ENCODE assay signal across 1 cellular context in the genomic region with DNA sequence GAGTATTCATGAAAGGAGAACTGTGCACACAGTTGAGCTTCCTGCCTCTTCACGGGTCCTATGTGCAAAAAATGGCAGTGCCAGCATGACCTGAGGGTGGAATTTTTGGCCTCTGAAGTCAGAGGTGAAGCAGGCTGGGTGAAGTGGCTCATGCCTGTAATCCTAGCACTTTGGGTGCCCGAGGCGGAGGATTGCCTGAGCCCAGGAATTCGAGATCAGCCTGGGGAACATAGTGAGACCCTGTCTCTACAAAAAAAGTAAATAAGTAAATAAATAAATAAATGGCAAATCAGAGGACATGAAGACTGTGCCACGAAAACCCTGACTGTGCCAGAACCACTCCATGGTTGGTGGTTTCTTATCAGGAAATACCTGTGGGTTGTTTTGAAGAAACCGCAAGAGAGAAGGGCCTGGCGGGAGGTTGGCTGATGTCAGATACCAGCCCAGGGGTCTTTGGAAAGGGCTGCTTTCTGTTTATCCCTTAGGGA.
A peak's percentile ranks its signal among the peaks of the same experiment; 100 is the strongest.
TF ChIP-seq lines count a peak whose summit lies in the region.

No MANE protein-coding gene starts in this region.

TF ChIP-seq in K562, 482 proteins besides CTCF, POLR2A, EP300 and RAD21 (continued from another document and continues in another):
- TF ChIP-seq, protein P1, sequence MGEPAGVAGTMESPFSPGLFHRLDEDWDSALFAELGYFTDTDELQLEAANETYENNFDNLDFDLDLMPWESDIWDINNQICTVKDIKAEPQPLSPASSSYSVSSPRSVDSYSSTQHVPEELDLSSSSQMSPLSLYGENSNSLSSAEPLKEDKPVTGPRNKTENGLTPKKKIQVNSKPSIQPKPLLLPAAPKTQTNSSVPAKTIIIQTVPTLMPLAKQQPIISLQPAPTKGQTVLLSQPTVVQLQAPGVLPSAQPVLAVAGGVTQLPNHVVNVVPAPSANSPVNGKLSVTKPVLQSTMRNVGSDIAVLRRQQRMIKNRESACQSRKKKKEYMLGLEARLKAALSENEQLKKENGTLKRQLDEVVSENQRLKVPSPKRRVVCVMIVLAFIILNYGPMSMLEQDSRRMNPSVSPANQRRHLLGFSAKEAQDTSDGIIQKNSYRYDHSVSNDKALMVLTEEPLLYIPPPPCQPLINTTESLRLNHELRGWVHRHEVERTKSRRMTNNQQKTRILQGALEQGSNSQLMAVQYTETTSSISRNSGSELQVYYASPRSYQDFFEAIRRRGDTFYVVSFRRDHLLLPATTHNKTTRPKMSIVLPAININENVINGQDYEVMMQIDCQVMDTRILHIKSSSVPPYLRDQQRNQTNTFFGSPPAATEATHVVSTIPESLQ (CRISPR knock-in tag; IDR thresholded peaks at IDR 0.05) = no peak
- TF ChIP-seq SUPT5H (IDR thresholded peaks at IDR 0.05) (no peak), ELF1 (tag; IDR thresholded peaks at IDR 0.05) (no peak), POLR2G (IDR thresholded peaks at IDR 0.05; ENCODE audit: low read depth, low read length) (no peak), ZFPM2 (CRISPR knock-in tag; IDR thresholded peaks at IDR 0.05) (no peak), CEBPG (CRISPR knock-in tag; IDR thresholded peaks at IDR 0.05) (no peak), CEBPG (tag; conservative IDR thresholded peaks at IDR 0.05 in 1 of 2, IDR thresholded peaks at IDR 0.05 in 1 of 2) (no peak), DNMT1 (IDR thresholded peaks at IDR 0.05) (no peak), NCOA2 (IDR thresholded peaks at IDR 0.05; ENCODE audit: partially characterized antibody in 2 of 2) (no peak), L3MBTL2 (IDR thresholded peaks at IDR 0.05) (no peak), ZNF76 (CRISPR knock-in tag; IDR thresholded peaks at IDR 0.05; ENCODE audit: borderline replicate concordance) (no peak), NCOA6 (IDR thresholded peaks at IDR 0.05) (no peak), ZNF232 (CRISPR knock-in tag; IDR thresholded peaks at IDR 0.05) (no peak), SPI1 (IDR thresholded peaks at IDR 0.05; ENCODE audit: borderline replicate concordance, low read depth, low read length) (no peak), POU5F1 (IDR thresholded peaks at IDR 0.05; ENCODE audit: borderline replicate concordance, low read depth, low read length, partially characterized antibody) (no peak), SP1 (CRISPR knock-in tag; IDR thresholded peaks at IDR 0.05) (no peak), PTRF (tag; IDR thresholded peaks at IDR 0.05) (no peak), CEBPB (tag; IDR thresholded peaks at IDR 0.05) (no peak), DPF2 (IDR thresholded peaks at IDR 0.05) (peak; percentile 26; the same call in 1 of the 2 replicates), RCOR1 (IDR thresholded peaks at IDR 0.05; ENCODE audit: borderline replicate concordance in 1 of 2, low read depth in 2 of 2, low read length in 2 of 2) (peak in 1 of 2 experiments; percentile 49; a peak in 1 of 4 replicates), ZNF583 (CRISPR knock-in tag; IDR thresholded peaks at IDR 0.05) (no peak), ZNF780A (CRISPR knock-in tag; IDR thresholded peaks at IDR 0.05) (no peak), YY1 (IDR thresholded peaks at IDR 0.05; ENCODE audit: borderline replicate concordance in 1 of 3, control insufficient read depth in 1 of 3, extremely low read depth in 1 of 3, insufficient read depth in 3 of 3, insufficient read length in 1 of 3, insufficient replicate concordance in 2 of 3, low read depth in 1 of 3, low read length in 2 of 3) (no peak), CC2D1A (IDR thresholded peaks at IDR 0.05) (no peak), ZNF24 (IDR thresholded peaks at IDR 0.05) (no peak), TEAD2 (tag; IDR thresholded peaks at IDR 0.05) (no peak), SRF (CRISPR knock-in tag; IDR thresholded peaks at IDR 0.05) (no peak), SMARCB1 (IDR thresholded peaks at IDR 0.05; ENCODE audit: insufficient read length, low read depth) (no peak), SMARCE1 (IDR thresholded peaks at IDR 0.05) (peak; percentile 33; the same call in 1 of the 2 replicates), ZNF507 (tag; conservative IDR thresholded peaks at IDR 0.05) (no peak), TEAD4 (IDR thresholded peaks at IDR 0.05; ENCODE audit: low read length) (peak; percentile 81), TEAD4 (CRISPR knock-in tag; IDR thresholded peaks at IDR 0.05; ENCODE audit: borderline replicate concordance) (no peak), HEY1 (CRISPR knock-in tag; IDR thresholded peaks at IDR 0.05; ENCODE audit: borderline replicate concordance) (no peak), KDM1A (IDR thresholded peaks at IDR 0.05) (peak; percentile 41 to 42; a peak in 1 of 4 replicates), KDM4B (IDR thresholded peaks at IDR 0.05; ENCODE audit: borderline replicate concordance in 2 of 2, low read depth in 1 of 2) (no peak), CBFA2T2 (conservative IDR thresholded peaks at IDR 0.05) (0 out of 2 replicates have a peak, but pooled peaks have one; percentile 6), RUNX1 (IDR thresholded peaks at IDR 0.05; ENCODE audit: low read depth) (no peak)
- TF ChIP-seq, protein P2, sequence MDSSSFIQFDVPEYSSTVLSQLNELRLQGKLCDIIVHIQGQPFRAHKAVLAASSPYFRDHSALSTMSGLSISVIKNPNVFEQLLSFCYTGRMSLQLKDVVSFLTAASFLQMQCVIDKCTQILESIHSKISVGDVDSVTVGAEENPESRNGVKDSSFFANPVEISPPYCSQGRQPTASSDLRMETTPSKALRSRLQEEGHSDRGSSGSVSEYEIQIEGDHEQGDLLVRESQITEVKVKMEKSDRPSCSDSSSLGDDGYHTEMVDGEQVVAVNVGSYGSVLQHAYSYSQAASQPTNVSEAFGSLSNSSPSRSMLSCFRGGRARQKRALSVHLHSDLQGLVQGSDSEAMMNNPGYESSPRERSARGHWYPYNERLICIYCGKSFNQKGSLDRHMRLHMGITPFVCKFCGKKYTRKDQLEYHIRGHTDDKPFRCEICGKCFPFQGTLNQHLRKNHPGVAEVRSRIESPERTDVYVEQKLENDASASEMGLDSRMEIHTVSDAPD (CRISPR knock-in tag; IDR thresholded peaks at IDR 0.05) = no peak
- TF ChIP-seq, protein P3, sequence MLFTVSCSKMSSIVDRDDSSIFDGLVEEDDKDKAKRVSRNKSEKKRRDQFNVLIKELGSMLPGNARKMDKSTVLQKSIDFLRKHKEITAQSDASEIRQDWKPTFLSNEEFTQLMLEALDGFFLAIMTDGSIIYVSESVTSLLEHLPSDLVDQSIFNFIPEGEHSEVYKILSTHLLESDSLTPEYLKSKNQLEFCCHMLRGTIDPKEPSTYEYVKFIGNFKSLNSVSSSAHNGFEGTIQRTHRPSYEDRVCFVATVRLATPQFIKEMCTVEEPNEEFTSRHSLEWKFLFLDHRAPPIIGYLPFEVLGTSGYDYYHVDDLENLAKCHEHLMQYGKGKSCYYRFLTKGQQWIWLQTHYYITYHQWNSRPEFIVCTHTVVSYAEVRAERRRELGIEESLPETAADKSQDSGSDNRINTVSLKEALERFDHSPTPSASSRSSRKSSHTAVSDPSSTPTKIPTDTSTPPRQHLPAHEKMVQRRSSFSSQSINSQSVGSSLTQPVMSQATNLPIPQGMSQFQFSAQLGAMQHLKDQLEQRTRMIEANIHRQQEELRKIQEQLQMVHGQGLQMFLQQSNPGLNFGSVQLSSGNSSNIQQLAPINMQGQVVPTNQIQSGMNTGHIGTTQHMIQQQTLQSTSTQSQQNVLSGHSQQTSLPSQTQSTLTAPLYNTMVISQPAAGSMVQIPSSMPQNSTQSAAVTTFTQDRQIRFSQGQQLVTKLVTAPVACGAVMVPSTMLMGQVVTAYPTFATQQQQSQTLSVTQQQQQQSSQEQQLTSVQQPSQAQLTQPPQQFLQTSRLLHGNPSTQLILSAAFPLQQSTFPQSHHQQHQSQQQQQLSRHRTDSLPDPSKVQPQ (CRISPR knock-in tag; IDR thresholded peaks at IDR 0.05; ENCODE audit: borderline replicate concordance) = no peak
- TF ChIP-seq, protein P4, sequence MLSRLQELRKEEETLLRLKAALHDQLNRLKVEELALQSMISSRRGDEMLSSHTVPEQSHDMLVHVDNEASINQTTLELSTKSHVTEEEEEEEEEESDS (CRISPR knock-in tag; IDR thresholded peaks at IDR 0.05) = no peak
- TF ChIP-seq, protein P5, sequence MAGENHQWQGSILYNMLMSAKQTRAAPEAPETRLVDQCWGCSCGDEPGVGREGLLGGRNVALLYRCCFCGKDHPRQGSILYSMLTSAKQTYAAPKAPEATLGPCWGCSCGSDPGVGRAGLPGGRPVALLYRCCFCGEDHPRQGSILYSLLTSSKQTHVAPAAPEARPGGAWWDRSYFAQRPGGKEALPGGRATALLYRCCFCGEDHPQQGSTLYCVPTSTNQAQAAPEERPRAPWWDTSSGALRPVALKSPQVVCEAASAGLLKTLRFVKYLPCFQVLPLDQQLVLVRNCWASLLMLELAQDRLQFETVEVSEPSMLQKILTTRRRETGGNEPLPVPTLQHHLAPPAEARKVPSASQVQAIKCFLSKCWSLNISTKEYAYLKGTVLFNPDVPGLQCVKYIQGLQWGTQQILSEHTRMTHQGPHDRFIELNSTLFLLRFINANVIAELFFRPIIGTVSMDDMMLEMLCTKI (IDR thresholded peaks at IDR 0.05; ENCODE audit: partially characterized antibody) = no peak
- TF ChIP-seq, protein P6, sequence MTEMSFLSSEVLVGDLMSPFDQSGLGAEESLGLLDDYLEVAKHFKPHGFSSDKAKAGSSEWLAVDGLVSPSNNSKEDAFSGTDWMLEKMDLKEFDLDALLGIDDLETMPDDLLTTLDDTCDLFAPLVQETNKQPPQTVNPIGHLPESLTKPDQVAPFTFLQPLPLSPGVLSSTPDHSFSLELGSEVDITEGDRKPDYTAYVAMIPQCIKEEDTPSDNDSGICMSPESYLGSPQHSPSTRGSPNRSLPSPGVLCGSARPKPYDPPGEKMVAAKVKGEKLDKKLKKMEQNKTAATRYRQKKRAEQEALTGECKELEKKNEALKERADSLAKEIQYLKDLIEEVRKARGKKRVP (CRISPR knock-in tag; IDR thresholded peaks at IDR 0.05) = no peak
- TF ChIP-seq, protein P7, sequence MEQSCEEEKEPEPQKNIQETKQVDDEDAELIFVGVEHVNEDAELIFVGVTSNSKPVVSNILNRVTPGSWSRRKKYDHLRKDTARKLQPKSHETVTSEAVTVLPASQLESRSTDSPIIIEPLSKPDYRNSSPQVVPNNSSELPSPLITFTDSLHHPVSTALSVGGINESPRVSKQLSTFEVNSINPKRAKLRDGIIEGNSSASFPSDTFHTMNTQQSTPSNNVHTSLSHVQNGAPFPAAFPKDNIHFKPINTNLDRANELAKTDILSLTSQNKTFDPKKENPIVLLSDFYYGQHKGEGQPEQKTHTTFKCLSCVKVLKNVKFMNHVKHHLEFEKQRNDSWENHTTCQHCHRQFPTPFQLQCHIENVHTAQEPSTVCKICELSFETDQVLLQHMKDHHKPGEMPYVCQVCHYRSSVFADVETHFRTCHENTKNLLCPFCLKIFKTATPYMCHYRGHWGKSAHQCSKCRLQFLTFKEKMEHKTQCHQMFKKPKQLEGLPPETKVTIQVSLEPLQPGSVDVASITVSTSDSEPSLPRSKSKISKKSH (CRISPR knock-in tag; IDR thresholded peaks at IDR 0.05) = no peak
- TF ChIP-seq, protein P8, sequence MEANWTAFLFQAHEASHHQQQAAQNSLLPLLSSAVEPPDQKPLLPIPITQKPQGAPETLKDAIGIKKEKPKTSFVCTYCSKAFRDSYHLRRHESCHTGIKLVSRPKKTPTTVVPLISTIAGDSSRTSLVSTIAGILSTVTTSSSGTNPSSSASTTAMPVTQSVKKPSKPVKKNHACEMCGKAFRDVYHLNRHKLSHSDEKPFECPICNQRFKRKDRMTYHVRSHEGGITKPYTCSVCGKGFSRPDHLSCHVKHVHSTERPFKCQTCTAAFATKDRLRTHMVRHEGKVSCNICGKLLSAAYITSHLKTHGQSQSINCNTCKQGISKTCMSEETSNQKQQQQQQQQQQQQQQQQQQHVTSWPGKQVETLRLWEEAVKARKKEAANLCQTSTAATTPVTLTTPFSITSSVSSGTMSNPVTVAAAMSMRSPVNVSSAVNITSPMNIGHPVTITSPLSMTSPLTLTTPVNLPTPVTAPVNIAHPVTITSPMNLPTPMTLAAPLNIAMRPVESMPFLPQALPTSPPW (CRISPR knock-in tag; IDR thresholded peaks at IDR 0.05) = peak; percentile 14; the same call in 1 of the 2 replicates
- TF ChIP-seq, protein P9, sequence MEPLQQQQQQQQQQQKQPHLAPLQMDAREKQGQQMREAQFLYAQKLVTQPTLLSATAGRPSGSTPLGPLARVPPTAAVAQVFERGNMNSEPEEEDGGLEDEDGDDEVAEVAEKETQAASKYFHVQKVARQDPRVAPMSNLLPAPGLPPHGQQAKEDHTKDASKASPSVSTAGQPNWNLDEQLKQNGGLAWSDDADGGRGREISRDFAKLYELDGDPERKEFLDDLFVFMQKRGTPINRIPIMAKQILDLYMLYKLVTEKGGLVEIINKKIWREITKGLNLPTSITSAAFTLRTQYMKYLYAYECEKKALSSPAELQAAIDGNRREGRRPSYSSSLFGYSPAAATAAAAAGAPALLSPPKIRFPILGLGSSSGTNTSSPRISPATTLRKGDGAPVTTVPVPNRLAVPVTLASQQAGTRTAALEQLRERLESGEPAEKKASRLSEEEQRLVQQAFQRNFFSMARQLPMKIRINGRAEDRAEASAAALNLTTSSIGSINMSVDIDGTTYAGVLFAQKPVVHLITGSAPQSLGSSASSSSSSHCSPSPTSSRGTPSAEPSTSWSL (CRISPR knock-in tag; IDR thresholded peaks at IDR 0.05; ENCODE audit: borderline replicate concordance) = no peak
- TF ChIP-seq, protein P10, sequence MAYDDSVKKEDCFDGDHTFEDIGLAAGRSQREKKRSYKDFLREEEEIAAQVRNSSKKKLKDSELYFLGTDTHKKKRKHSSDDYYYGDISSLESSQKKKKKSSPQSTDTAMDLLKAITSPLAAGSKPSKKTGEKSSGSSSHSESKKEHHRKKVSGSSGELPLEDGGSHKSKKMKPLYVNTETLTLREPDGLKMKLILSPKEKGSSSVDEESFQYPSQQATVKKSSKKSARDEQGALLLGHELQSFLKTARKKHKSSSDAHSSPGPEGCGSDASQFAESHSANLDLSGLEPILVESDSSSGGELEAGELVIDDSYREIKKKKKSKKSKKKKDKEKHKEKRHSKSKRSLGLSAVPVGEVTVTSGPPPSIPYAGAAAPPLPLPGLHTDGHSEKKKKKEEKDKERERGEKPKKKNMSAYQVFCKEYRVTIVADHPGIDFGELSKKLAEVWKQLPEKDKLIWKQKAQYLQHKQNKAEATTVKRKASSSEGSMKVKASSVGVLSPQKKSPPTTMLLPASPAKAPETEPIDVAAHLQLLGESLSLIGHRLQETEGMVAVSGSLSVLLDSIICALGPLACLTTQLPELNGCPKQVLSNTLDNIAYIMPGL (CRISPR knock-in tag; IDR thresholded peaks at IDR 0.05) = no peak
- TF ChIP-seq, protein P11, sequence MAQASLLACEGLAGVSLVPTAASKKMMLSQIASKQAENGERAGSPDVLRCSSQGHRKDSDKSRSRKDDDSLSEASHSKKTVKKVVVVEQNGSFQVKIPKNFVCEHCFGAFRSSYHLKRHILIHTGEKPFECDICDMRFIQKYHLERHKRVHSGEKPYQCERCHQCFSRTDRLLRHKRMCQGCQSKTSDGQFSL (CRISPR knock-in tag; IDR thresholded peaks at IDR 0.05) = no peak
- TF ChIP-seq, protein P11 (tag; IDR thresholded peaks at IDR 0.05) = no peak
- TF ChIP-seq, protein P12, sequence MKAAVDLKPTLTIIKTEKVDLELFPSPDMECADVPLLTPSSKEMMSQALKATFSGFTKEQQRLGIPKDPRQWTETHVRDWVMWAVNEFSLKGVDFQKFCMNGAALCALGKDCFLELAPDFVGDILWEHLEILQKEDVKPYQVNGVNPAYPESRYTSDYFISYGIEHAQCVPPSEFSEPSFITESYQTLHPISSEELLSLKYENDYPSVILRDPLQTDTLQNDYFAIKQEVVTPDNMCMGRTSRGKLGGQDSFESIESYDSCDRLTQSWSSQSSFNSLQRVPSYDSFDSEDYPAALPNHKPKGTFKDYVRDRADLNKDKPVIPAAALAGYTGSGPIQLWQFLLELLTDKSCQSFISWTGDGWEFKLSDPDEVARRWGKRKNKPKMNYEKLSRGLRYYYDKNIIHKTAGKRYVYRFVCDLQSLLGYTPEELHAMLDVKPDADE (conservative IDR thresholded peaks at IDR 0.05; ENCODE audit: control insufficient read depth, low read depth, low read length) = no peak
